14 cellular contexts compared by ENCODE assay signal in genomic region chr10:82932426-82932825, GRCh38.
DNase-seq lines count a peak whose midpoint lies in the region; ATAC-seq and TF ChIP-seq lines count a peak whose summit lies in the region.
"Had no signal": no experiment of that assay in that cellular context is flagged by ENCODE, and none has a peak within 500 bp of the region (broad histone marks: within the 10 kb centered on the region; RNA-seq: fewer than 3 reads in every experiment).

No MANE protein-coding gene starts in this region.

- ATAC-seq in body of pancreas (no peak), HG02642 (IDR thresholded peaks at IDR 0.05; ENCODE audit: poor library complexity, unreplicated experiment) (no peak)

- H3K9me3 ChIP-seq in body of pancreas, result no peaks in the 10 kb centered on the region
- H3K9me3 ChIP-seq: BLaER1, Caco-2 had no signal

- H3K4me3 ChIP-seq in astrocyte of the spinal cord (ENCODE audit: low read depth, low read length) (no peak overlapping the region), dorsolateral prefrontal cortex (peak overlapping the region in 1 of 59 donors; percentile 16), body of pancreas (no peak overlapping the region)
- H3K4me3 ChIP-seq: BLaER1 had no signal

- no peaks in the 10 kb centered on the region for H3K36me3 ChIP-seq in body of pancreas (replicated peaks in 1 of 2; ENCODE audit: insufficient read depth in 1 of 2, low read depth in 2 of 2)
- H3K36me3 ChIP-seq: BLaER1 had no signal

- WGBS in body of pancreas, 2 donors, result 69 to 74% methylated on average over 3 of the region's 3 CpGs

- intact Hi-C loops in dorsolateral prefrontal cortex (cut with DNase I), result no loop called here
- intact Hi-C loops in posterior cingulate gyrus (cut with DNase I), result no loop called here
- intact Hi-C loops in body of pancreas (cut with DNase I), result no loop called here

- in situ Hi-C loops in astrocyte of the spinal cord (cut with HindIII; ENCODE audit: low sequenced_read_pairs), result no loop called here

- TF ChIP-seq CTCF in astrocyte of the spinal cord (IDR thresholded peaks at IDR 0.05; ENCODE audit: low read depth, low read length) (no peak), dorsolateral prefrontal cortex (IDR thresholded peaks at IDR 0.05 in 54 of 56, conservative IDR thresholded peaks at IDR 0.05 in 2 of 56; ENCODE audit: low read depth in 1 of 56, partially characterized antibody in 56 of 56) (no peak), body of pancreas (IDR thresholded peaks at IDR 0.05) (no peak)

- no peaks in the 10 kb centered on the region for H3K4me1 ChIP-seq in body of pancreas
- H3K4me1 ChIP-seq: BLaER1 had no signal

- DNase-seq in Ammon's horn (ENCODE audit: low spot score), result peak; percentile 39
- DNase-seq in astrocyte of the spinal cord (ENCODE audit: low read depth, low spot score), result peak; percentile 14
- peak in 8 of 10 donors; percentile 4 to 54 (median 46) for DNase-seq in dorsolateral prefrontal cortex
- DNase-seq in posterior cingulate gyrus, result peak in 7 of 10 donors; percentile 17 to 87 (median 46)
- DNase-seq in D341Med (ENCODE audit: low spot score), result no peak
- no peak for DNase-seq in body of pancreas
- DNase-seq in HCEC 1CT, result no peak
- DNase-seq: Caco-2; CD8-positive, alpha-beta memory T cell; DMS53; IMR-90 had no signal

- H3K27me3 ChIP-seq in dorsolateral prefrontal cortex (no peaks in the 10 kb centered on the region), body of pancreas (no peaks in the 10 kb centered on the region)
- H3K27me3 ChIP-seq: BLaER1 had no signal

- H3K27ac ChIP-seq in dorsolateral prefrontal cortex (peak overlapping the region in 47 of 59 donors; percentile 2 to 73 (median 43)), body of pancreas (no peak overlapping the region)
- H3K27ac ChIP-seq: 22Rv1, BLaER1 had no signal

- TF ChIP-seq POLR2A in body of pancreas (IDR thresholded peaks at IDR 0.05), result no peak

Comparison
In these comparisons a context has a peak if more than half of its experiments do, and no peak if none do; other contexts are left out.
1. DNase-seq: peak in Ammon's horn (single experiment), astrocyte of the spinal cord (single experiment), dorsolateral prefrontal cortex (8 of 10) and posterior cingulate gyrus (7 of 10); none in D341Med (single experiment), body of pancreas (0 of 4) and HCEC 1CT (single experiment).
2. H3K27ac ChIP-seq: peak in dorsolateral prefrontal cortex (47 of 59); none in body of pancreas (0 of 4).